Comparison of ENCODE assay signal across 7 cellular contexts in genomic region chr12:123435636-123436016, GRCh38. TPM values are rescaled to one million over a fixed set of nuclear protein-coding genes. Genes with fewer than 3 reads are reported as not detected.
A peak's percentile ranks its signal among the peaks of the same experiment; 100 is the strongest.
DNase-seq lines count a peak whose midpoint lies in the region; ATAC-seq and TF ChIP-seq lines count a peak whose summit lies in the region.

No MANE protein-coding gene starts in this region.

- H3K27ac Mint-ChIP-seq in HFFc6 = peak overlapping the region; percentile 93
- H3K27ac Mint-ChIP-seq in activated T-helper 17 cell treated with anti-CD3 and anti-CD28 coated beads, Interleukin-2, amount 50 U/mL, for 72 hours = peak overlapping the region; percentile 93
- peak overlapping the region; percentile 99 for H3K27ac Mint-ChIP-seq in stimulated activated memory B cell treated with anti-CD40 and anti-IgM and Interleukin-4, amounts not matched to agents 10 μg/mL and 1 μg/mL and 100 μg/mL, for 72 hours

- H3K9ac ChIP-seq in iPS-18a (ENCODE audit: low read length) = no peak overlapping the region

- H3K4me3 ChIP-seq in iPS-18a (ENCODE audit: low read length) = peak overlapping the region; percentile 82

- peak overlapping the region; percentile 96 for H3K4me3 Mint-ChIP-seq in HFFc6
- H3K4me3 Mint-ChIP-seq in activated T-helper 17 cell treated with anti-CD3 and anti-CD28 coated beads, Interleukin-2, amount 50 U/mL, for 72 hours = peak overlapping the region; percentile 98
- peak overlapping the region; percentile 99 for H3K4me3 Mint-ChIP-seq in stimulated activated memory B cell treated with anti-CD40 and anti-IgM and Interleukin-4, amounts not matched to agents 10 μg/mL and 1 μg/mL and 100 μg/mL, for 72 hours

- no peaks in the 10 kb centered on the region for H3K9me3 Mint-ChIP-seq in HFFc6
- H3K9me3 Mint-ChIP-seq in activated T-helper 17 cell treated with anti-CD3 and anti-CD28 coated beads, Interleukin-2, amount 50 U/mL, for 72 hours = no peaks in the 10 kb centered on the region
- H3K9me3 Mint-ChIP-seq in stimulated activated memory B cell treated with anti-CD40 and anti-IgM and Interleukin-4, amounts not matched to agents 10 μg/mL and 1 μg/mL and 100 μg/mL, for 72 hours = no peaks in the 10 kb centered on the region

- H3K9me3 ChIP-seq in iPS-18a (ENCODE audit: control insufficient read depth, low read depth, low read length) = no peaks in the 10 kb centered on the region

- H3K27me3 ChIP-seq in iPS-18a (ENCODE audit: control insufficient read depth, insufficient read depth, low read length) = peaks cover 33% of the 10 kb centered on the region

- H3K27ac ChIP-seq in iPS-18a (ENCODE audit: low read length) = no peak overlapping the region

- no peak for ATAC-seq in activated T-helper 17 cell treated with anti-CD3 and anti-CD28 coated beads, Interleukin-2, amount 50 U/mL, for 72 hours (replicated peaks)
- ATAC-seq in stimulated activated memory B cell treated with anti-CD40 and anti-IgM and Interleukin-4, amounts not matched to agents 10 μg/mL and 1 μg/mL and 100 μg/mL, for 72 hours = no peak

- H3K4me1 Mint-ChIP-seq in HFFc6 (ENCODE audit: low read depth) = peaks cover 21% of the 10 kb centered on the region
- peaks cover 18% of the 10 kb centered on the region for H3K4me1 Mint-ChIP-seq in activated T-helper 17 cell treated with anti-CD3 and anti-CD28 coated beads, Interleukin-2, amount 50 U/mL, for 72 hours
- peaks cover 52% of the 10 kb centered on the region for H3K4me1 Mint-ChIP-seq in stimulated activated memory B cell treated with anti-CD40 and anti-IgM and Interleukin-4, amounts not matched to agents 10 μg/mL and 1 μg/mL and 100 μg/mL, for 72 hours

- TF ChIP-seq CTCF in HFFc6 (IDR thresholded peaks at IDR 0.05) = no peak

- in situ Hi-C loops in KBM-7 (cut with MboI; ENCODE audit: low pct_unique_long_range_greater_than_20kb, low sequenced_read_pairs) = no loop called here

- H3K36me3 ChIP-seq in iPS-18a (ENCODE audit: control insufficient read depth, low read depth, low read length) = no peaks in the 10 kb centered on the region

- peaks cover 14% of the 10 kb centered on the region for H3K36me3 Mint-ChIP-seq in HFFc6 (ENCODE audit: low read depth)
- H3K36me3 Mint-ChIP-seq in activated T-helper 17 cell treated with anti-CD3 and anti-CD28 coated beads, Interleukin-2, amount 50 U/mL, for 72 hours (ENCODE audit: low read depth) = peaks cover 56% of the 10 kb centered on the region
- peaks cover 45% of the 10 kb centered on the region for H3K36me3 Mint-ChIP-seq in stimulated activated memory B cell treated with anti-CD40 and anti-IgM and Interleukin-4, amounts not matched to agents 10 μg/mL and 1 μg/mL and 100 μg/mL, for 72 hours

- H3K4me1 ChIP-seq in iPS-18a (ENCODE audit: control insufficient read depth, low read depth, low read length) = no peaks in the 10 kb centered on the region

- DNase-seq in HFFc6 = no peak
- no peak for DNase-seq in KG1 (lab: John Stamatoyannopoulos, UW)
- no peak for DNase-seq in KBM-7
- no peak for DNase-seq in retina

- peaks cover 6% of the 10 kb centered on the region for H3K27me3 Mint-ChIP-seq in HFFc6 (ENCODE audit: insufficient read depth)
- H3K27me3 Mint-ChIP-seq in activated T-helper 17 cell treated with anti-CD3 and anti-CD28 coated beads, Interleukin-2, amount 50 U/mL, for 72 hours = no peaks in the 10 kb centered on the region
- H3K27me3 Mint-ChIP-seq in stimulated activated memory B cell treated with anti-CD40 and anti-IgM and Interleukin-4, amounts not matched to agents 10 μg/mL and 1 μg/mL and 100 μg/mL, for 72 hours = no peaks in the 10 kb centered on the region

RNA-seq across cellular contexts. Expression of gene RILPL2, which starts 0.9 kb away (rescaled TPM):
- 1 to 10 TPM; 4.4 to 6.0 (median 5.5) TPM for total RNA-seq in HFFc6 (2021; fragmentation: NEBNext Ultra II Directional; extraction: Animal tissue kit (Norgen Biotek cat#: 25700))
- 10 to 100 TPM; 12.3 to 12.6 TPM for total RNA-seq in activated T-helper 17 cell treated with anti-CD3 and anti-CD28 coated beads, Interleukin-2, amount 50 U/mL, for 72 hours

RNA-seq across cellular contexts. Expression of gene SNRNP35, which starts 22.3 kb away (rescaled TPM):
- total RNA-seq in HFFc6 (2021; fragmentation: NEBNext Ultra II Directional; extraction: Animal tissue kit (Norgen Biotek cat#: 25700)) = 10 to 100 TPM; 13.0 to 20.0 (median 14.8) TPM
- 10 to 100 TPM; 23.5 to 31.4 TPM for total RNA-seq in activated T-helper 17 cell treated with anti-CD3 and anti-CD28 coated beads, Interleukin-2, amount 50 U/mL, for 72 hours

RNA-seq across cellular contexts. Expression of gene KMT5A, which starts 51.7 kb away (rescaled TPM):
- total RNA-seq in HFFc6 (2021; fragmentation: NEBNext Ultra II Directional; extraction: Animal tissue kit (Norgen Biotek cat#: 25700)) = 10 to 100 TPM; 52.2 to 64.0 (median 61.3) TPM
- total RNA-seq in activated T-helper 17 cell treated with anti-CD3 and anti-CD28 coated beads, Interleukin-2, amount 50 U/mL, for 72 hours = 10 to 100 TPM; 48.9 to 67.2 TPM
